2 cellular contexts compared by ENCODE assay signal in genomic region chr2:57726294-57726693, GRCh38.
TF ChIP-seq lines count a peak whose summit lies in the region.

No MANE protein-coding gene starts in this region.

TF ChIP-seq in HepG2, 621 proteins besides CTCF, POLR2A, EP300 and RAD21 (continued from another document):
- no peak for TF ChIP-seq THRA (CRISPR knock-in tag; IDR thresholded peaks at IDR 0.05; ENCODE audit: borderline replicate concordance)
- TF ChIP-seq ZNF3 (CRISPR knock-in tag; IDR thresholded peaks at IDR 0.05), result no peak
- no peak for TF ChIP-seq SATB2 (CRISPR knock-in tag; IDR thresholded peaks at IDR 0.05)

TF ChIP-seq in SK-N-SH, 30 proteins besides CTCF, POLR2A, EP300 and RAD21 (continued from another document):
- TF ChIP-seq, protein P1, sequence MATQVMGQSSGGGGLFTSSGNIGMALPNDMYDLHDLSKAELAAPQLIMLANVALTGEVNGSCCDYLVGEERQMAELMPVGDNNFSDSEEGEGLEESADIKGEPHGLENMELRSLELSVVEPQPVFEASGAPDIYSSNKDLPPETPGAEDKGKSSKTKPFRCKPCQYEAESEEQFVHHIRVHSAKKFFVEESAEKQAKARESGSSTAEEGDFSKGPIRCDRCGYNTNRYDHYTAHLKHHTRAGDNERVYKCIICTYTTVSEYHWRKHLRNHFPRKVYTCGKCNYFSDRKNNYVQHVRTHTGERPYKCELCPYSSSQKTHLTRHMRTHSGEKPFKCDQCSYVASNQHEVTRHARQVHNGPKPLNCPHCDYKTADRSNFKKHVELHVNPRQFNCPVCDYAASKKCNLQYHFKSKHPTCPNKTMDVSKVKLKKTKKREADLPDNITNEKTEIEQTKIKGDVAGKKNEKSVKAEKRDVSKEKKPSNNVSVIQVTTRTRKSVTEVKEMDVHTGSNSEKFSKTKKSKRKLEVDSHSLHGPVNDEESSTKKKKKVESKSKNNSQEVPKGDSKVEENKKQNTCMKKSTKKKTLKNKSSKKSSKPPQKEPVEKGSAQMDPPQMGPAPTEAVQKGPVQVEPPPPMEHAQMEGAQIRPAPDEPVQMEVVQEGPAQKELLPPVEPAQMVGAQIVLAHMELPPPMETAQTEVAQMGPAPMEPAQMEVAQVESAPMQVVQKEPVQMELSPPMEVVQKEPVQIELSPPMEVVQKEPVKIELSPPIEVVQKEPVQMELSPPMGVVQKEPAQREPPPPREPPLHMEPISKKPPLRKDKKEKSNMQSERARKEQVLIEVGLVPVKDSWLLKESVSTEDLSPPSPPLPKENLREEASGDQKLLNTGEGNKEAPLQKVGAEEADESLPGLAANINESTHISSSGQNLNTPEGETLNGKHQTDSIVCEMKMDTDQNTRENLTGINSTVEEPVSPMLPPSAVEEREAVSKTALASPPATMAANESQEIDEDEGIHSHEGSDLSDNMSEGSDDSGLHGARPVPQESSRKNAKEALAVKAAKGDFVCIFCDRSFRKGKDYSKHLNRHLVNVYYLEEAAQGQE (IDR thresholded peaks at IDR 0.05; ENCODE audit: low read depth, low read length), result no peak
- TF ChIP-seq POLR2AphosphoS5 (IDR thresholded peaks at IDR 0.05; ENCODE audit: low read depth, low read length) (no peak), RCOR1 (IDR thresholded peaks at IDR 0.05; ENCODE audit: low read length) (no peak), TEAD4 (IDR thresholded peaks at IDR 0.05; ENCODE audit: borderline replicate concordance, insufficient read depth) (no peak)
TF ChIP-seq in SK-N-SH: peak in this region for 0.
